In genomic region chr2:200888719-200889625, GRCh38 we compare ENCODE assay signal across 1 cellular context.
TF ChIP-seq lines count a peak whose summit lies in the region.

TSS of gene NIF3L1 (plus strand) at chr2:200889371. CDS start at chr2:200891944, 2,573 bp downstream.
TSS of gene PPIL3 (minus strand) at chr2:200889077. CDS start at chr2:200887615, 1,462 bp downstream.

TF ChIP-seq in HepG2, 621 proteins besides CTCF, POLR2A, EP300 and RAD21 (continued from another document and continues in another):
- TF ChIP-seq BCL3 (CRISPR knock-in tag; IDR thresholded peaks at IDR 0.05), result no peak; the same call in 1 of the 2 replicates
- no peak for TF ChIP-seq GRHL1 (CRISPR knock-in tag; conservative IDR thresholded peaks at IDR 0.05)
- TF ChIP-seq ZNF512 (CRISPR knock-in tag; IDR thresholded peaks at IDR 0.05), result no peak; the same call in 1 of the 2 replicates
- peak; percentile 87 for TF ChIP-seq XRCC5 (optimal IDR thresholded peaks at IDR 0.05; ENCODE audit: low read length)
- TF ChIP-seq AKAP8 (CRISPR knock-in tag; IDR thresholded peaks at IDR 0.05), result no peak
- TF ChIP-seq KIAA2018 (CRISPR knock-in tag; IDR thresholded peaks at IDR 0.05; ENCODE audit: borderline replicate concordance), result no peak
- TF ChIP-seq TGIF2 (CRISPR knock-in tag; IDR thresholded peaks at IDR 0.05), result peak; percentile 1; the same call in 1 of the 2 replicates
- 0 out of 2 replicates have a peak, but pooled peaks have one; percentile 82 for TF ChIP-seq ZNF354B (CRISPR knock-in tag; IDR thresholded peaks at IDR 0.05)
- no peak for TF ChIP-seq PAWR (CRISPR knock-in tag; IDR thresholded peaks at IDR 0.05; ENCODE audit: borderline replicate concordance)
- TF ChIP-seq TFDP1 (CRISPR knock-in tag; IDR thresholded peaks at IDR 0.05; ENCODE audit: borderline replicate concordance), result peak; percentile 99
- TF ChIP-seq ZNF615 (CRISPR knock-in tag; IDR thresholded peaks at IDR 0.05; ENCODE audit: borderline replicate concordance), result no peak
- no peak for TF ChIP-seq ZNF34 (CRISPR knock-in tag; IDR thresholded peaks at IDR 0.05; ENCODE audit: borderline replicate concordance)
- TF ChIP-seq ATAD3A (CRISPR knock-in tag; IDR thresholded peaks at IDR 0.05), result no peak
- no peak; the same call in 1 of the 2 replicates for TF ChIP-seq SOX5 (CRISPR knock-in tag; IDR thresholded peaks at IDR 0.05; ENCODE audit: borderline replicate concordance)
- TF ChIP-seq FOXO4 (CRISPR knock-in tag; conservative IDR thresholded peaks at IDR 0.05), result no peak
- no peak for TF ChIP-seq NFE2L2 (IDR thresholded peaks at IDR 0.05; ENCODE audit: low read length)
- TF ChIP-seq ZNF276 (CRISPR knock-in tag; IDR thresholded peaks at IDR 0.05; ENCODE audit: low read depth), result no peak
- TF ChIP-seq SP1 (IDR thresholded peaks at IDR 0.05), result no peak
- TF ChIP-seq SP1 (CRISPR knock-in tag; IDR thresholded peaks at IDR 0.05), result peak; percentile 55
- no peak for TF ChIP-seq MLLT10 (CRISPR knock-in tag; IDR thresholded peaks at IDR 0.05)
- no peak for TF ChIP-seq ZNF446 (CRISPR knock-in tag; IDR thresholded peaks at IDR 0.05)
- peak; percentile 70; the same call in 1 of the 2 replicates for TF ChIP-seq ZNF143 (CRISPR knock-in tag; IDR thresholded peaks at IDR 0.05)
- TF ChIP-seq PRDM10 (CRISPR knock-in tag; IDR thresholded peaks at IDR 0.05; ENCODE audit: low read depth), result peak; percentile 92
- peak; percentile 26; the same call in 1 of the 2 replicates for TF ChIP-seq ZNF564 (CRISPR knock-in tag; IDR thresholded peaks at IDR 0.05)
- peak; percentile 97 for TF ChIP-seq KLF6 (CRISPR knock-in tag; IDR thresholded peaks at IDR 0.05)
- peak; percentile 70; the same call in 1 of the 2 replicates for TF ChIP-seq ZNF768 (CRISPR knock-in tag; IDR thresholded peaks at IDR 0.05)
- TF ChIP-seq ZSCAN20 (CRISPR knock-in tag; IDR thresholded peaks at IDR 0.05; ENCODE audit: borderline replicate concordance), result no peak
- no peak for TF ChIP-seq ZNF282 (IDR thresholded peaks at IDR 0.05; ENCODE audit: partially characterized antibody)
- TF ChIP-seq YEATS2 (CRISPR knock-in tag; IDR thresholded peaks at IDR 0.05; ENCODE audit: borderline replicate concordance), result peak; percentile 91
- TF ChIP-seq CREBL2 (CRISPR knock-in tag; IDR thresholded peaks at IDR 0.05; ENCODE audit: borderline replicate concordance), result no peak
- TF ChIP-seq MAX (IDR thresholded peaks at IDR 0.05), result peak; percentile 86
- no peak for TF ChIP-seq ZBTB7A (CRISPR knock-in tag; IDR thresholded peaks at IDR 0.05)
- TF ChIP-seq ZFP37 (CRISPR knock-in tag; IDR thresholded peaks at IDR 0.05; ENCODE audit: borderline replicate concordance), result peak; percentile 78; the same call in 1 of the 2 replicates
- TF ChIP-seq ZNF761 (CRISPR knock-in tag; conservative IDR thresholded peaks at IDR 0.05), result peak; percentile 89
